1 cellular context compared by ENCODE assay signal in genomic region chr12:70074510-70074909, GRCh38.
TF ChIP-seq lines count a peak whose summit lies in the region.

No MANE protein-coding gene starts in this region.

TF ChIP-seq in GM23338, 12 proteins besides CTCF, POLR2A, EP300 and RAD21 (continued from another document):
- TF ChIP-seq ZNF462 (CRISPR knock-in tag; IDR thresholded peaks at IDR 0.05) (no peak), EZH2 (IDR thresholded peaks at IDR 0.05; ENCODE audit: low read depth, unreplicated experiment) (no peak), EZH2phosphoT487 (IDR thresholded peaks at IDR 0.05; ENCODE audit: unreplicated experiment) (no peak), ZNF331 (CRISPR knock-in tag; IDR thresholded peaks at IDR 0.05; ENCODE audit: low read depth) (no peak), STAT1 (IDR thresholded peaks at IDR 0.05; ENCODE audit: unreplicated experiment) (no peak), JUNB (IDR thresholded peaks at IDR 0.05; ENCODE audit: unreplicated experiment) (no peak), CREB1 (CRISPR knock-in tag; IDR thresholded peaks at IDR 0.05; ENCODE audit: low read depth) (no peak), REST (IDR thresholded peaks at IDR 0.05; ENCODE audit: unreplicated experiment) (no peak)
- TF ChIP-seq, protein P1, sequence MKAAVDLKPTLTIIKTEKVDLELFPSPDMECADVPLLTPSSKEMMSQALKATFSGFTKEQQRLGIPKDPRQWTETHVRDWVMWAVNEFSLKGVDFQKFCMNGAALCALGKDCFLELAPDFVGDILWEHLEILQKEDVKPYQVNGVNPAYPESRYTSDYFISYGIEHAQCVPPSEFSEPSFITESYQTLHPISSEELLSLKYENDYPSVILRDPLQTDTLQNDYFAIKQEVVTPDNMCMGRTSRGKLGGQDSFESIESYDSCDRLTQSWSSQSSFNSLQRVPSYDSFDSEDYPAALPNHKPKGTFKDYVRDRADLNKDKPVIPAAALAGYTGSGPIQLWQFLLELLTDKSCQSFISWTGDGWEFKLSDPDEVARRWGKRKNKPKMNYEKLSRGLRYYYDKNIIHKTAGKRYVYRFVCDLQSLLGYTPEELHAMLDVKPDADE (IDR thresholded peaks at IDR 0.05), result no peak
